ENCODE assay signal across 8 cellular contexts in the genomic region with DNA sequence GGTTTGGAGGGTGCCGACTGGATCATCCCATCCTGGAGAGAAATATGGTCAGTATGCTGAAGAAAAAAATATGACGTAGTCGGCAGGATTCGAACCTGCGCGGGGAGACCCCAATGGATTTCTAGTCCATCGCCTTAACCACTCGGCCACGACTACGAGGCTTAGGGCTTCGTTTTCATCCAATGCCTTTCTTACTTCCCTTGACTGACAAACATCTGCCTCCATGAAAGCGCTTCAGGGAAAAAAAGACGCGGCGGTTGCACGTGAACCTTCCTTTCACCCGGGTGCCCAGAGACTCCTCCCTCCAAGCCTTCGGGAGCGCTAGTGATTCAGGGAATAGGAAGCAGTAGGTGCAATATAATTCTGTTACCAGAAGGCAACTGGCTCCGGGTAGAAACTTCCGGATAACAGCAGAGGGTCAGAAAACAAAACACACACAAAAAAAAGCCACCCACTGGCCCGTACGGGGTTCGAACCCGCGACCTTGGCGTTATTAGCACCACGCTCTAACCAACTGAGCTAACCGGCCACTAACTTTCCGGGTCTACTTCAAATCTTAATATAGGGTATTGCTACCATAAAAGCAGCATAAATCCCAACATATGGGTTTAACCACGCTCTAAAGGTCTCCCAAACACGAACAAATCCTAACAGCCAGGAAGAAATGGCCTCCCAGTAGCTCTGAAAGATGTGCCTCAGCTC. TPM values are rescaled to one million over a fixed set of nuclear protein-coding genes. Genes with fewer than 3 reads are reported as not detected.
DNase-seq lines count a peak whose midpoint lies in the region; ATAC-seq and TF ChIP-seq lines count a peak whose summit lies in the region.

No MANE protein-coding gene starts in this region.

- DNase-seq in EH (ENCODE audit: low read depth) (peak; percentile 95), LHCN-M2 (ENCODE audit: low read depth) (peak; percentile 91), endothelial cell (ENCODE audit: low spot score) (peak; percentile 76), medulla oblongata (ENCODE audit: extremely low spot score) (peak; percentile 93)
- DNase-seq in activated CD4-positive, alpha-beta T cell treated with anti-CD3 and anti-CD28 coated beads, Interleukin-2, amount 10 ng/mL, durations not matched to agents 7 days and 5 days: peak; percentile 42
- peak; percentile 15 to 86 for DNase-seq in stimulated activated effector memory CD8-positive, alpha-beta T cell treated with anti-CD3 and anti-CD28 coated beads, Interleukin-12 subunit alpha, Interleukin-12 subunit beta, amount 100 ng/mL, for 72 hours (ENCODE audit: low spot score in 2 of 2)

- H3K27ac Mint-ChIP-seq in activated CD4-positive, alpha-beta T cell treated with anti-CD3 and anti-CD28 coated beads, Interleukin-2, amount 10 ng/mL, durations not matched to agents 7 days and 5 days: peak overlapping the region; percentile 88
- peak overlapping the region; percentile 72 for H3K27ac Mint-ChIP-seq in endothelial cell (ENCODE audit: unreplicated experiment)
- H3K27ac Mint-ChIP-seq in stimulated activated effector memory CD8-positive, alpha-beta T cell treated with anti-CD3 and anti-CD28 coated beads, Interleukin-12 subunit alpha, Interleukin-12 subunit beta, amount 100 ng/mL, for 72 hours: peak overlapping the region; percentile 93

- CTCF ChIA-PET in activated CD4-positive, alpha-beta T cell treated with anti-CD3 and anti-CD28 coated beads, Interleukin-2, amount 10 ng/mL, durations not matched to agents 7 days and 5 days (lab: Charles Lee): interaction anchor here (0.8 to 1.5 kb wide), 6 partner anchors 9 to 157 kb away, joined by 3 to 5 read pairs (median 4); a partner anchor contains a TSS

- peaks cover 57% of the 10 kb centered on the region for H3K36me3 Mint-ChIP-seq in activated CD4-positive, alpha-beta T cell treated with anti-CD3 and anti-CD28 coated beads, Interleukin-2, amount 10 ng/mL, durations not matched to agents 7 days and 5 days (ENCODE audit: low read depth)
- peaks cover 51% of the 10 kb centered on the region for H3K36me3 Mint-ChIP-seq in endothelial cell (ENCODE audit: low read depth, unreplicated experiment)
- H3K36me3 Mint-ChIP-seq in stimulated activated effector memory CD8-positive, alpha-beta T cell treated with anti-CD3 and anti-CD28 coated beads, Interleukin-12 subunit alpha, Interleukin-12 subunit beta, amount 100 ng/mL, for 72 hours: peaks cover 92% of the 10 kb centered on the region

- H3K4me1 Mint-ChIP-seq in activated CD4-positive, alpha-beta T cell treated with anti-CD3 and anti-CD28 coated beads, Interleukin-2, amount 10 ng/mL, durations not matched to agents 7 days and 5 days: peaks cover 55% of the 10 kb centered on the region
- H3K4me1 Mint-ChIP-seq in endothelial cell (ENCODE audit: unreplicated experiment): peaks cover 30% of the 10 kb centered on the region
- peaks cover 50% of the 10 kb centered on the region for H3K4me1 Mint-ChIP-seq in stimulated activated effector memory CD8-positive, alpha-beta T cell treated with anti-CD3 and anti-CD28 coated beads, Interleukin-12 subunit alpha, Interleukin-12 subunit beta, amount 100 ng/mL, for 72 hours

- TF ChIP-seq CTCF in endothelial cell (IDR thresholded peaks at IDR 0.05; ENCODE audit: unreplicated experiment): no peak

- H3K27me3 Mint-ChIP-seq in activated CD4-positive, alpha-beta T cell treated with anti-CD3 and anti-CD28 coated beads, Interleukin-2, amount 10 ng/mL, durations not matched to agents 7 days and 5 days: no peaks in the 10 kb centered on the region
- H3K27me3 Mint-ChIP-seq in endothelial cell (ENCODE audit: unreplicated experiment): peaks cover 49% of the 10 kb centered on the region

- ATAC-seq in stimulated activated effector memory CD8-positive, alpha-beta T cell treated with anti-CD3 and anti-CD28 coated beads, Interleukin-12 subunit alpha, Interleukin-12 subunit beta, amount 100 ng/mL, for 72 hours: no peak
- no peak for ATAC-seq in HG02973 (IDR thresholded peaks at IDR 0.05; ENCODE audit: unreplicated experiment)
- no peak for ATAC-seq in HG03135 (IDR thresholded peaks at IDR 0.05; ENCODE audit: unreplicated experiment)

- peak overlapping the region; percentile 54 for H3K4me3 Mint-ChIP-seq in activated CD4-positive, alpha-beta T cell treated with anti-CD3 and anti-CD28 coated beads, Interleukin-2, amount 10 ng/mL, durations not matched to agents 7 days and 5 days
- H3K4me3 Mint-ChIP-seq in endothelial cell (ENCODE audit: unreplicated experiment): peak overlapping the region; percentile 76
- H3K4me3 Mint-ChIP-seq in stimulated activated effector memory CD8-positive, alpha-beta T cell treated with anti-CD3 and anti-CD28 coated beads, Interleukin-12 subunit alpha, Interleukin-12 subunit beta, amount 100 ng/mL, for 72 hours: peak overlapping the region; percentile 52

- POLR2A ChIA-PET in activated CD4-positive, alpha-beta T cell treated with anti-CD3 and anti-CD28 coated beads, Interleukin-2, amount 10 ng/mL, durations not matched to agents 7 days and 5 days (lab: Charles Lee): interaction anchor here (0.6 to 0.8 kb wide), 3 partner anchors 21 to 32 kb away, joined by 3 to 9 read pairs (median 4); a partner anchor contains a TSS

- no peaks in the 10 kb centered on the region for H3K9me3 Mint-ChIP-seq in activated CD4-positive, alpha-beta T cell treated with anti-CD3 and anti-CD28 coated beads, Interleukin-2, amount 10 ng/mL, durations not matched to agents 7 days and 5 days
- H3K9me3 Mint-ChIP-seq in endothelial cell (ENCODE audit: unreplicated experiment): peaks cover 5% of the 10 kb centered on the region
- no peaks in the 10 kb centered on the region for H3K9me3 Mint-ChIP-seq in stimulated activated effector memory CD8-positive, alpha-beta T cell treated with anti-CD3 and anti-CD28 coated beads, Interleukin-12 subunit alpha, Interleukin-12 subunit beta, amount 100 ng/mL, for 72 hours

RNA-seq across cellular contexts. Expression of a gene that starts 16.3 kb away (rescaled TPM):
- total RNA-seq in LHCN-M2 (2014; rRNA removed) (81.3 and 93.4 TPM in 2 replicates), endothelial cell (ENCODE audit: unreplicated experiment) (21.4 TPM)
- 50.2 TPM for polyA plus RNA-seq in LHCN-M2 (2012)
- total RNA-seq in activated CD4-positive, alpha-beta T cell treated with anti-CD3 and anti-CD28 coated beads, Interleukin-2, amount 10 ng/mL, durations not matched to agents 7 days and 5 days: 100 to 1,000 TPM; 188 to 224 TPM

RNA-seq across cellular contexts. Expression of a gene that starts 21.2 kb away (rescaled TPM):
- total RNA-seq in LHCN-M2 (2014; rRNA removed): 1.5 and 2.7 TPM in 2 replicates
- 1.7 TPM for polyA plus RNA-seq in LHCN-M2 (2012)
- 100 to 1,000 TPM; 125 to 126 TPM for total RNA-seq in activated CD4-positive, alpha-beta T cell treated with anti-CD3 and anti-CD28 coated beads, Interleukin-2, amount 10 ng/mL, durations not matched to agents 7 days and 5 days
- 41.3 TPM for total RNA-seq in endothelial cell (ENCODE audit: unreplicated experiment)

RNA-seq across cellular contexts. Expression of a gene that starts 22.4 kb away (rescaled TPM):
- 34.7 and 44.2 TPM in 2 replicates for total RNA-seq in LHCN-M2 (2014; rRNA removed)
- polyA plus RNA-seq in LHCN-M2 (2012): 12.2 TPM
- 10 to 100 TPM; 54.0 to 60.4 TPM for total RNA-seq in activated CD4-positive, alpha-beta T cell treated with anti-CD3 and anti-CD28 coated beads, Interleukin-2, amount 10 ng/mL, durations not matched to agents 7 days and 5 days
- 67.0 TPM for total RNA-seq in endothelial cell (ENCODE audit: unreplicated experiment)

RNA-seq across cellular contexts. Expression of a gene that starts 36.7 kb away (rescaled TPM):
- total RNA-seq in LHCN-M2 (2014; rRNA removed) (6.9 and 7.4 TPM in 2 replicates), endothelial cell (ENCODE audit: unreplicated experiment) (9.7 TPM)
- polyA plus RNA-seq in LHCN-M2 (2012): 5.9 TPM
- total RNA-seq in activated CD4-positive, alpha-beta T cell treated with anti-CD3 and anti-CD28 coated beads, Interleukin-2, amount 10 ng/mL, durations not matched to agents 7 days and 5 days: 10 to 100 TPM; 12.2 to 12.9 TPM

RNA-seq across cellular contexts. Expression of a gene that starts 50.5 kb away (rescaled TPM):
- total RNA-seq in LHCN-M2 (2014; rRNA removed) (40.0 and 45.3 TPM in 2 replicates), endothelial cell (ENCODE audit: unreplicated experiment) (14.6 TPM)
- polyA plus RNA-seq in LHCN-M2 (2012): 19.5 TPM
- 10 to 100 TPM; 34.8 to 37.2 TPM for total RNA-seq in activated CD4-positive, alpha-beta T cell treated with anti-CD3 and anti-CD28 coated beads, Interleukin-2, amount 10 ng/mL, durations not matched to agents 7 days and 5 days

Comparison
In these comparisons a context has a peak if more than half of its experiments do, and no peak if none do; other contexts are left out.
1. DNase-seq: peak in every context shown above with its lines; median percentile 95 in EH; 93 in medulla oblongata; 91 in LHCN-M2; 76 in endothelial cell; 50 in stimulated activated effector memory CD8-positive, alpha-beta T cell treated with anti-CD3 and anti-CD28 coated beads, Interleukin-12 subunit alpha, Interleukin-12 subunit beta, amount 100 ng/mL, for 72 hours; 42 in activated CD4-positive, alpha-beta T cell treated with anti-CD3 and anti-CD28 coated beads, Interleukin-2, amount 10 ng/mL, durations not matched to agents 7 days and 5 days.
2. RNA of a gene that starts 21.2 kb away (total RNA-seq): 125 to 126 TPM in activated CD4-positive, alpha-beta T cell treated with anti-CD3 and anti-CD28 coated beads, Interleukin-2, amount 10 ng/mL, durations not matched to agents 7 days and 5 days and 41.3 TPM in endothelial cell (single experiment); 1.5 to 2.7 TPM in LHCN-M2; every median in the first group is over 10 times any median in the second.
3. Peak in every context shown above with its lines, with median percentiles within 50 percentile points of each other: H3K27ac Mint-ChIP-seq and H3K4me3 Mint-ChIP-seq.